9 cellular contexts compared by ENCODE assay signal in the genomic region with DNA sequence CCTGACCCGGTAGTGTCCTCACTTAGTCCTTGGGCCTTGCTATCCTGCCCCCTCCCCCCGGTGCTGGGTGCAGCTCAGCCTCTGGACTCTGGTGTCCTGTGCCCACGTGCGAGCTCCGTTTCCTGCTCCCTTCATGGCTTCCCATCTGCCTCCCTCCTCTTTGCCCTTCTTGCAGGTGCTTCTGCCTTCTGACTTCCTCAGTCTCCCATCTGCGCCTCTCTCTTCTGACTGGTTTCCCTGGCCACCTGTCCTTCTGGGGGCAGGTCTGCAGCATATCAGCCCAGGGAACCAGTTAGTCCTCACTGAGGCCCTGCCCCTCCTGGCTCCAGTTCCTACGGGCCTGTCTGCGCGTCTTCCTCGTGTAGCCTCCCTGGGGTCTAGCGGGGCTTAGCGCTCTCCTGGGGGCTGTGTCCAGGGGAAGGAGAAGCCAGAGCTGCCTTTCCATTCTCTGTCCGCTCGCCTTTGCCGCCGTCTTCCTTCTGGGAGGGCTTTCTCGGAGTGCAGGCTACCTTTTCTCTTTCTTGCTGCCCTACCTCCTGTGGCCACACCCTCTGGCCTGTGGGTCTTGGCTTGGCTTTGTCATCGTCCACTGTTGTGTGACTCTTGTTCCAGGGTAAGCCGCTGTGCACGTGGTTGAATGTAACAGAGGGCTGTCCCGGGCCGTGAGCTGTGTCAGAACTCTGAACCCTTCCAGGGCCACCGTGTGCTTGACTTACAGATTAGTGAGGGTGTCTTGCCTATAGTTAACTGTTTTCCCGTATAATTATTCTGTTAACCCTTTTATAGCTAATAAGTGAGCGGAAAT. TPM values are rescaled to one million over a fixed set of nuclear protein-coding genes. Genes with fewer than 3 reads are reported as not detected.
DNase-seq lines count a peak whose midpoint lies in the region; ATAC-seq, FAIRE-seq and TF ChIP-seq lines count a peak whose summit lies in the region.
"Had no signal": no experiment of that assay in that cellular context is flagged by ENCODE, and none has a peak within 500 bp of the region (broad histone marks: within the 10 kb centered on the region; RNA-seq: fewer than 3 reads in every experiment).

No MANE protein-coding gene starts in this region.

- H3K27ac ChIP-seq in 22Rv1 (peak overlapping the region; percentile 85), HUES48 (ENCODE audit: low read depth, low read length) (peak overlapping the region; percentile 46), kidney (ENCODE audit: low read depth in 2 of 2, low read length in 2 of 2) (no peak overlapping the region)

- peaks cover 71% of the 10 kb centered on the region for H3K4me1 ChIP-seq in HUES48 (ENCODE audit: control insufficient read depth, insufficient read depth, low read length)
- peaks cover 31% of the 10 kb centered on the region for H3K4me1 ChIP-seq in mucosa of stomach (ENCODE audit: control insufficient read depth, insufficient read depth, low read length)
- peaks cover 25 to 27% of the 10 kb centered on the region in 2 donors for H3K4me1 ChIP-seq in kidney (ENCODE audit: control insufficient read depth in 1 of 2, insufficient read depth in 1 of 2, low read depth in 1 of 2, low read length in 2 of 2)

- DNase-seq in effector memory CD8-positive, alpha-beta T cell, result no peak
- no peak for DNase-seq in activated T-helper 1 cell treated with anti-CD3 and anti-CD28 coated beads, Interleukin-12 subunit alpha, Interleukin-12 subunit beta, Interleukin-2, Interleukin-4 antibody, amounts not matched to agents 30 ng/mL and 10 ng/mL and 1 ng/mL, durations not matched to agents 14 hours and 24 hours and 36 hours (ENCODE audit: low spot score)
- DNase-seq in NCI-H1417 (lab: John Stamatoyannopoulos, UW), result no peak
- DNase-seq in kidney, result no peak
- DNase-seq in activated CD4-positive, alpha-beta T cell treated with anti-CD3 and anti-CD28 coated beads, Interleukin-2, amount 10 ng/mL, durations not matched to agents 7 days and 5 days, result no peak
- DNase-seq: activated naive CD4-positive, alpha-beta T cell had no signal

- intact Hi-C loops in activated T-helper 1 cell treated with anti-CD3 and anti-CD28 coated beads, Interleukin-12 subunit alpha, Interleukin-12 subunit beta, Interleukin-2, Interleukin-4 antibody, amounts not matched to agents 30 ng/mL and 10 ng/mL and 1 ng/mL, durations not matched to agents 14 hours and 24 hours and 36 hours (cut with micrococcal nuclease), result no loop called here
- intact Hi-C loops in kidney (cut with DNase I), result no loop called here

- no peak for ATAC-seq in effector memory CD8-positive, alpha-beta T cell (replicated peaks)

- H3K27me3 Mint-ChIP-seq in effector memory CD8-positive, alpha-beta T cell, result no peaks in the 10 kb centered on the region
- H3K27me3 Mint-ChIP-seq in activated T-helper 1 cell treated with anti-CD3 and anti-CD28 coated beads, Interleukin-12 subunit alpha, Interleukin-12 subunit beta, Interleukin-2, Interleukin-4 antibody, amounts not matched to agents 30 ng/mL and 10 ng/mL and 1 ng/mL, durations not matched to agents 14 hours and 24 hours and 36 hours (ENCODE audit: insufficient read depth), result no peaks in the 10 kb centered on the region
- no peaks in the 10 kb centered on the region for H3K27me3 Mint-ChIP-seq in activated CD4-positive, alpha-beta T cell treated with anti-CD3 and anti-CD28 coated beads, Interleukin-2, amount 10 ng/mL, durations not matched to agents 7 days and 5 days

- H3K27me3 ChIP-seq in HUES48 (ENCODE audit: control insufficient read depth, insufficient read depth, low read length), result no peaks in the 10 kb centered on the region
- H3K27me3 ChIP-seq in mucosa of stomach (ENCODE audit: control insufficient read depth, insufficient read depth, low read length), result no peaks in the 10 kb centered on the region

- POLR2A ChIA-PET in activated CD4-positive, alpha-beta T cell treated with anti-CD3 and anti-CD28 coated beads, Interleukin-2, amount 10 ng/mL, durations not matched to agents 7 days and 5 days (lab: Charles Lee), result interaction anchor here (0.6 kb wide), 1 partner anchor 17 kb away, joined by 3 read pairs; no protein-coding TSS in a partner anchor

- H3K9ac ChIP-seq in HUES48 (ENCODE audit: low read depth, low read length) (no peak overlapping the region), mucosa of stomach (ENCODE audit: low read length) (peak overlapping the region; percentile 38), kidney (ENCODE audit: low read length in 2 of 2) (no peak overlapping the region)

- H3K27ac Mint-ChIP-seq in effector memory CD8-positive, alpha-beta T cell, result peak overlapping the region; percentile 39 to 80
- no peak overlapping the region for H3K27ac Mint-ChIP-seq in activated T-helper 1 cell treated with anti-CD3 and anti-CD28 coated beads, Interleukin-12 subunit alpha, Interleukin-12 subunit beta, Interleukin-2, Interleukin-4 antibody, amounts not matched to agents 30 ng/mL and 10 ng/mL and 1 ng/mL, durations not matched to agents 14 hours and 24 hours and 36 hours
- no peak overlapping the region for H3K27ac Mint-ChIP-seq in activated CD4-positive, alpha-beta T cell treated with anti-CD3 and anti-CD28 coated beads, Interleukin-2, amount 10 ng/mL, durations not matched to agents 7 days and 5 days

- no peaks in the 10 kb centered on the region for H3K9me3 Mint-ChIP-seq in effector memory CD8-positive, alpha-beta T cell
- no peaks in the 10 kb centered on the region for H3K9me3 Mint-ChIP-seq in activated T-helper 1 cell treated with anti-CD3 and anti-CD28 coated beads, Interleukin-12 subunit alpha, Interleukin-12 subunit beta, Interleukin-2, Interleukin-4 antibody, amounts not matched to agents 30 ng/mL and 10 ng/mL and 1 ng/mL, durations not matched to agents 14 hours and 24 hours and 36 hours
- H3K9me3 Mint-ChIP-seq in activated CD4-positive, alpha-beta T cell treated with anti-CD3 and anti-CD28 coated beads, Interleukin-2, amount 10 ng/mL, durations not matched to agents 7 days and 5 days, result no peaks in the 10 kb centered on the region

- peaks cover 15% of the 10 kb centered on the region for H3K36me3 Mint-ChIP-seq in effector memory CD8-positive, alpha-beta T cell (ENCODE audit: insufficient read depth)
- peaks cover 8% of the 10 kb centered on the region for H3K36me3 Mint-ChIP-seq in activated T-helper 1 cell treated with anti-CD3 and anti-CD28 coated beads, Interleukin-12 subunit alpha, Interleukin-12 subunit beta, Interleukin-2, Interleukin-4 antibody, amounts not matched to agents 30 ng/mL and 10 ng/mL and 1 ng/mL, durations not matched to agents 14 hours and 24 hours and 36 hours (ENCODE audit: low read depth)
- peaks cover 15% of the 10 kb centered on the region for H3K36me3 Mint-ChIP-seq in activated CD4-positive, alpha-beta T cell treated with anti-CD3 and anti-CD28 coated beads, Interleukin-2, amount 10 ng/mL, durations not matched to agents 7 days and 5 days (ENCODE audit: low read depth)

- FAIRE-seq in kidney (lab: Jason Lieb, UNC), result no peak

- H3K4me1 Mint-ChIP-seq in effector memory CD8-positive, alpha-beta T cell (ENCODE audit: low read depth in 2 of 2), result peaks cover 33 to 37% of the 10 kb centered on the region in 2 donors
- H3K4me1 Mint-ChIP-seq in activated T-helper 1 cell treated with anti-CD3 and anti-CD28 coated beads, Interleukin-12 subunit alpha, Interleukin-12 subunit beta, Interleukin-2, Interleukin-4 antibody, amounts not matched to agents 30 ng/mL and 10 ng/mL and 1 ng/mL, durations not matched to agents 14 hours and 24 hours and 36 hours (ENCODE audit: low read depth), result peaks cover 22% of the 10 kb centered on the region
- peaks cover 37% of the 10 kb centered on the region for H3K4me1 Mint-ChIP-seq in activated CD4-positive, alpha-beta T cell treated with anti-CD3 and anti-CD28 coated beads, Interleukin-2, amount 10 ng/mL, durations not matched to agents 7 days and 5 days

- H3K9me3 ChIP-seq in HUES48 (ENCODE audit: control insufficient read depth, insufficient read depth, low read length), result no peaks in the 10 kb centered on the region
- H3K9me3 ChIP-seq in mucosa of stomach (ENCODE audit: control insufficient read depth, low read length), result no peaks in the 10 kb centered on the region
- no peaks in the 10 kb centered on the region for H3K9me3 ChIP-seq in kidney (ENCODE audit: control insufficient read depth in 1 of 2, low read length in 2 of 2)

- CTCF ChIA-PET in activated CD4-positive, alpha-beta T cell treated with anti-CD3 and anti-CD28 coated beads, Interleukin-2, amount 10 ng/mL, durations not matched to agents 7 days and 5 days (lab: Charles Lee), result interaction anchor here (0.5 to 1.2 kb wide), 2 partner anchors 16 to 329 kb away, joined by 3 read pairs; no protein-coding TSS in a partner anchor

- peaks cover 7% of the 10 kb centered on the region; the same call in 1 of the 2 replicates for H3K36me3 ChIP-seq in HUES48 (ENCODE audit: control insufficient read depth, insufficient read depth, low read length)
- no peaks in the 10 kb centered on the region for H3K36me3 ChIP-seq in mucosa of stomach (ENCODE audit: control insufficient read depth, insufficient read depth, low read length)
- no peaks in the 10 kb centered on the region for H3K36me3 ChIP-seq in kidney (ENCODE audit: control insufficient read depth in 1 of 2, insufficient read depth in 2 of 2, low read length in 2 of 2)

- H3K4me3 Mint-ChIP-seq in effector memory CD8-positive, alpha-beta T cell, result no peak overlapping the region
- H3K4me3 Mint-ChIP-seq in activated T-helper 1 cell treated with anti-CD3 and anti-CD28 coated beads, Interleukin-12 subunit alpha, Interleukin-12 subunit beta, Interleukin-2, Interleukin-4 antibody, amounts not matched to agents 30 ng/mL and 10 ng/mL and 1 ng/mL, durations not matched to agents 14 hours and 24 hours and 36 hours, result no peak overlapping the region
- H3K4me3 Mint-ChIP-seq in activated CD4-positive, alpha-beta T cell treated with anti-CD3 and anti-CD28 coated beads, Interleukin-2, amount 10 ng/mL, durations not matched to agents 7 days and 5 days, result no peak overlapping the region

- TF ChIP-seq CTCF in 22Rv1 (IDR thresholded peaks at IDR 0.05) (no peak), kidney (IDR thresholded peaks at IDR 0.05; ENCODE audit: borderline replicate concordance, extremely low read depth, insufficient read depth) (no peak)

- H3K4me3 ChIP-seq in HUES48 (ENCODE audit: low read depth, low read length) (no peak overlapping the region), mucosa of stomach (ENCODE audit: low read length) (no peak overlapping the region), kidney (ENCODE audit: low read length in 2 of 2) (no peak overlapping the region)

RNA-seq across cellular contexts. Expression of a gene that starts 51.8 kb away (rescaled TPM):
- total RNA-seq in activated T-helper 1 cell treated with anti-CD3 and anti-CD28 coated beads, Interleukin-12 subunit alpha, Interleukin-12 subunit beta, Interleukin-2, Interleukin-4 antibody, amounts not matched to agents 30 ng/mL and 10 ng/mL and 1 ng/mL, durations not matched to agents 14 hours and 24 hours and 36 hours, result 97.0 and 98.1 TPM in 2 replicates
- 92.9 TPM for total RNA-seq in kidney
- polyA plus RNA-seq in kidney (ENCODE audit: insufficient read depth, low read depth, low replicate concordance), result 15.8 TPM
- total RNA-seq in activated CD4-positive, alpha-beta T cell treated with anti-CD3 and anti-CD28 coated beads, Interleukin-2, amount 10 ng/mL, durations not matched to agents 7 days and 5 days, result 100 to 1,000 TPM; 100 to 110 TPM

Comparison
In these comparisons a context has a peak if more than half of its experiments do, and no peak if none do; other contexts are left out.
1. H3K27ac ChIP-seq: peak in 22Rv1 (single experiment) and HUES48 (single experiment); none in kidney (0 of 2).
2. H3K27ac Mint-ChIP-seq: peak in effector memory CD8-positive, alpha-beta T cell (2 of 2); none in activated T-helper 1 cell treated with anti-CD3 and anti-CD28 coated beads, Interleukin-12 subunit alpha, Interleukin-12 subunit beta, Interleukin-2, Interleukin-4 antibody, amounts not matched to agents 30 ng/mL and 10 ng/mL and 1 ng/mL, durations not matched to agents 14 hours and 24 hours and 36 hours (single experiment) and activated CD4-positive, alpha-beta T cell treated with anti-CD3 and anti-CD28 coated beads, Interleukin-2, amount 10 ng/mL, durations not matched to agents 7 days and 5 days (single experiment).